In genomic region chr17:4510615-4510941, GRCh38 we compare ENCODE assay signal across 28 cellular contexts. TPM values are rescaled to one million over a fixed set of nuclear protein-coding genes. Genes with fewer than 3 reads are reported as not detected.
A peak's percentile ranks its signal among the peaks of the same experiment; 100 is the strongest.
DNase-seq lines count a peak whose midpoint lies in the region; TF ChIP-seq lines count a peak whose summit lies in the region.
"Had no signal": no experiment of that assay in that cellular context is flagged by ENCODE, and none has a peak within 500 bp of the region (broad histone marks: within the 10 kb centered on the region; RNA-seq: fewer than 3 reads in every experiment).

No MANE protein-coding gene starts in this region.

- no peak overlapping the region for H2AFZ ChIP-seq in mammary epithelial cell (ENCODE audit: low read depth, low read length)
- no peak overlapping the region for H2AFZ ChIP-seq in neuronal stem cell (ENCODE audit: low read length)
- H2AFZ ChIP-seq in SK-N-SH (ENCODE audit: low read depth): no peak overlapping the region
- no peak overlapping the region for H2AFZ ChIP-seq in mesenchymal stem cell (ENCODE audit: low read depth, low read length)

- H2BK12ac ChIP-seq in neuronal stem cell (ENCODE audit: low read length) (no peak overlapping the region), mesenchymal stem cell (ENCODE audit: low read length in 2 of 2) (no peak overlapping the region)

- DNase-seq in breast epithelium (ENCODE audit: low spot score in 2 of 2) (no peak), mammary epithelial cell (no peak), neuronal stem cell (ENCODE audit: low spot score) (no peak), SK-N-SH (no peak), mesenchymal stem cell (no peak), G401 (ENCODE audit: low spot score) (no peak)
- DNase-seq: activated CD4-positive, alpha-beta T cell treated with anti-CD3 and anti-CD28 coated beads, Interleukin-2, amount 10 ng/mL, durations not matched to agents 24 days and 14 days; activated effector memory CD4-positive, alpha-beta T cell treated with Interleukin-2 at 50 U/mL for 16 hours; brain microvascular endothelial cell; DMS53; H9; MG63; natural killer cell; NCI-H1436 treated with DMSO at 0.1 percent for 48 hours; NCI-H2171; NCI-H524 treated with DMSO at 0.1 percent for 48 hours; ovary; stimulated activated CD4-positive, alpha-beta T cell treated with anti-CD3 and anti-CD28 coated beads, Interleukin-1b, Interleukin-23, amount 100 ng/mL, for 48 hours; testis had no signal

- CTCF ChIA-PET in mammary epithelial cell (lab: Charles Lee; ENCODE audit: low non-redundant PET) (no interaction called here), SK-N-SH (lab: Yijun Ruan, JAX) (interaction anchor here (0.9 to 1.5 kb wide), 2 partner anchors 8 to 90 kb away, joined by 3 to 4 read pairs; no protein-coding TSS in a partner anchor)

- H3K4me2 ChIP-seq in mammary epithelial cell (ENCODE audit: insufficient read depth, low read depth, low read length) (no peak overlapping the region), neuronal stem cell (ENCODE audit: insufficient read depth, low read length, poor library complexity, severe bottlenecking) (no peak overlapping the region), SK-N-SH (no peak overlapping the region), mesenchymal stem cell (ENCODE audit: low read length, poor library complexity, severe bottlenecking) (no peak overlapping the region)

- dilution Hi-C loops in mammary epithelial cell (cut with HindIII; ENCODE audit: low sequenced_read_pairs): no loop called here

- H3K27me3 ChIP-seq in breast epithelium (no peaks in the 10 kb centered on the region), mammary epithelial cell (ENCODE audit: insufficient read depth, low read length) (no peaks in the 10 kb centered on the region), neuronal stem cell (ENCODE audit: control insufficient read depth in 3 of 3, insufficient read depth in 3 of 3, low read depth in 1 of 3, low read length in 3 of 3) (peaks cover 0 to 51% (median 0%) of the 10 kb centered on the region in 3 experiments), SK-N-SH (ENCODE audit: insufficient read depth) (no peaks in the 10 kb centered on the region), mesenchymal stem cell (ENCODE audit: control insufficient read depth in 1 of 2, insufficient read depth in 1 of 2, low read length in 2 of 2) (peaks cover 25 to 49% of the 10 kb centered on the region in 2 experiments)
- H3K27me3 ChIP-seq: brain microvascular endothelial cell, MG63, ovary, testis had no signal

- H3K79me1 ChIP-seq in neuronal stem cell (ENCODE audit: low read depth, low read length) (no peaks in the 10 kb centered on the region), mesenchymal stem cell (replicated peaks; ENCODE audit: low read length, poor library complexity, severe bottlenecking) (peaks cover 6% of the 10 kb centered on the region)

- no peak overlapping the region for H4K91ac ChIP-seq in neuronal stem cell (ENCODE audit: low read depth, low read length, poor library complexity)
- H4K91ac ChIP-seq in mesenchymal stem cell (ENCODE audit: low read length): no peak overlapping the region

- no TSS peak for BruUV-seq in mammary epithelial cell (replicated peaks; lab: Mats Ljungman, UMichigan)

- 93% methylated on average over 11 of the region's 11 CpGs for WGBS in mammary epithelial cell (ENCODE audit: low coverage, missing lambda C conversion rate)
- WGBS in neuronal stem cell (ENCODE audit: extremely low coverage in 2 of 2, insufficient read length in 2 of 2, insufficient replicate concordance in 1 of 2), 2 donors: no CpG with 5 or more reads among the region's 11 CpGs
- 64% methylated on average over 10 of the region's 11 CpGs for WGBS in SK-N-SH (ENCODE audit: low lambda C conversion rate)
- WGBS in mesenchymal stem cell: 82% methylated on average over 10 of the region's 11 CpGs

- H3K4me3 ChIP-seq in breast epithelium: no peak overlapping the region
- no peak overlapping the region for H3K4me3 ChIP-seq in mammary epithelial cell (replicated peaks in 1 of 3; ENCODE audit: insufficient read depth in 1 of 3, low read depth in 2 of 3, low read length in 3 of 3)
- H3K4me3 ChIP-seq in neuronal stem cell (ENCODE audit: low read length in 2 of 2): no peak overlapping the region
- no peak overlapping the region for H3K4me3 ChIP-seq in SK-N-SH (ENCODE audit: low read depth in 2 of 2, low read length in 1 of 2)
- H3K4me3 ChIP-seq in mesenchymal stem cell (ENCODE audit: insufficient read depth in 1 of 2, low read depth in 1 of 2, low read length in 2 of 2): no peak overlapping the region
- H3K4me3 ChIP-seq: K562, MG63, ovary, testis had no signal

- H3K18ac ChIP-seq in neuronal stem cell (ENCODE audit: low read length) (peak overlapping the region; percentile 78), mesenchymal stem cell (ENCODE audit: low read depth in 1 of 2, low read length in 2 of 2) (no peak overlapping the region)

- in situ Hi-C loops in mammary epithelial cell (cut with MboI; ENCODE audit: low sequenced_read_pairs in 2 of 2) (no loop called here), G401 (cut with HindIII; ENCODE audit: low sequenced_read_pairs) (no loop called here)

- TF ChIP-seq EP300 in SK-N-SH (IDR thresholded peaks at IDR 0.05; ENCODE audit: borderline replicate concordance in 1 of 2, low read depth in 1 of 2, low read length in 1 of 2): no peak

- H3K9me2 ChIP-seq in SK-N-SH: no peaks in the 10 kb centered on the region

- H2BK5ac ChIP-seq in neuronal stem cell (ENCODE audit: low read length) (peak overlapping the region; percentile 30), mesenchymal stem cell (ENCODE audit: low read depth, low read length, poor library complexity, severe bottlenecking) (no peak overlapping the region)

- peak overlapping the region; percentile 78 for H3K23ac ChIP-seq in neuronal stem cell (ENCODE audit: low read depth, low read length, poor library complexity)
- H3K23ac ChIP-seq in mesenchymal stem cell (ENCODE audit: low read length in 2 of 2): no peak overlapping the region

- H3K14ac ChIP-seq in neuronal stem cell (ENCODE audit: low read length): no peak overlapping the region
- H3K14ac ChIP-seq in mesenchymal stem cell (ENCODE audit: low read length in 2 of 2): no peak overlapping the region

- TF ChIP-seq CTCF in breast epithelium (IDR thresholded peaks at IDR 0.05) (no peak), mammary epithelial cell (conservative IDR thresholded peaks at IDR 0.05 in 1 of 2, IDR thresholded peaks at IDR 0.05 in 1 of 2; ENCODE audit: extremely low read depth in 1 of 2, insufficient read depth in 1 of 2, low read depth in 1 of 2, low read length in 2 of 2) (no peak), SK-N-SH (IDR thresholded peaks at IDR 0.05) (no peak)

- H2BK15ac ChIP-seq in neuronal stem cell (ENCODE audit: low read length) (no peak overlapping the region), mesenchymal stem cell (ENCODE audit: low read depth, poor library complexity, severe bottlenecking) (no peak overlapping the region)

- TF ChIP-seq POLR2A in breast epithelium (IDR thresholded peaks at IDR 0.05): no peak

- no peak for TF ChIP-seq RAD21 in SK-N-SH (IDR thresholded peaks at IDR 0.05; ENCODE audit: low read length)

- POLR2A ChIA-PET in SK-N-SH (lab: Yijun Ruan, JAX): no interaction called here

- H2BK120ac ChIP-seq in neuronal stem cell (ENCODE audit: low read depth, low read length) (no peak overlapping the region), mesenchymal stem cell (ENCODE audit: low read depth, low read length) (no peak overlapping the region)

- peaks cover 0 to 39% of the 10 kb centered on the region in 2 donors for H3K4me1 ChIP-seq in breast epithelium
- peaks cover 4% of the 10 kb centered on the region for H3K4me1 ChIP-seq in mammary epithelial cell (ENCODE audit: insufficient read depth, low read length)
- H3K4me1 ChIP-seq in neuronal stem cell (ENCODE audit: control insufficient read depth in 2 of 2, insufficient read depth in 1 of 2, low read depth in 1 of 2, low read length in 2 of 2): peaks cover 14 to 17% of the 10 kb centered on the region in 2 donors
- no peaks in the 10 kb centered on the region; a peak in 1 of 4 replicates for H3K4me1 ChIP-seq in SK-N-SH (ENCODE audit: control insufficient read depth in 1 of 2, insufficient read depth in 2 of 2, low read depth in 1 of 2, low read length in 1 of 2)
- peaks cover 21% of the 10 kb centered on the region for H3K4me1 ChIP-seq in mesenchymal stem cell (ENCODE audit: control insufficient read depth, insufficient read depth, low read depth, low read length)

- H4K8ac ChIP-seq in neuronal stem cell (ENCODE audit: low read depth, low read length): no peak overlapping the region
- no peak overlapping the region for H4K8ac ChIP-seq in mesenchymal stem cell (ENCODE audit: low read length)

- intact Hi-C loops in breast epithelium (cut with DNase I; ENCODE audit: low total_unique reads) (loop anchor here (1.0 kb wide), 1 partner anchor 37 kb away; no protein-coding TSS in a partner anchor), mammary epithelial cell (cut with micrococcal nuclease) (no loop called here)

- no peak overlapping the region for H3K4ac ChIP-seq in neuronal stem cell (ENCODE audit: low read length)
- H3K4ac ChIP-seq in mesenchymal stem cell (ENCODE audit: low read depth in 1 of 2, low read length in 2 of 2): no peak overlapping the region

- H3F3A ChIP-seq in SK-N-SH (replicated peaks; ENCODE audit: insufficient read depth): no peaks in the 10 kb centered on the region

- H3K27ac ChIP-seq in breast epithelium: peak overlapping the region; percentile 80 to 86
- H3K27ac ChIP-seq in mammary epithelial cell (ENCODE audit: insufficient read depth, low read depth, low read length): no peak overlapping the region
- H3K27ac ChIP-seq in cingulate gyrus (ENCODE audit: low read depth, low read length): peak overlapping the region; percentile 61
- no peak overlapping the region for H3K27ac ChIP-seq in neuronal stem cell (replicated peaks; ENCODE audit: low read length)
- peak overlapping the region; percentile 73 for H3K27ac ChIP-seq in temporal lobe (ENCODE audit: low read depth, low read length)
- no peak overlapping the region for H3K27ac ChIP-seq in SK-N-SH (ENCODE audit: low read depth in 2 of 2, low read length in 1 of 2)
- H3K27ac ChIP-seq in mesenchymal stem cell (ENCODE audit: low read length, poor library complexity, severe bottlenecking): no peak overlapping the region
- H3K27ac ChIP-seq: 22Rv1, brain microvascular endothelial cell, ovary, testis, VCaP had no signal

- no peaks in the 10 kb centered on the region for H3K36me3 ChIP-seq in breast epithelium
- no peaks in the 10 kb centered on the region for H3K36me3 ChIP-seq in mammary epithelial cell (ENCODE audit: insufficient read depth, low read length)
- H3K36me3 ChIP-seq in neuronal stem cell (replicated peaks in 1 of 2; ENCODE audit: control insufficient read depth in 2 of 2, insufficient read depth in 2 of 2, low read length in 2 of 2): no peaks in the 10 kb centered on the region
- H3K36me3 ChIP-seq in SK-N-SH (replicated peaks in 1 of 2; ENCODE audit: control insufficient read depth in 1 of 2, insufficient read depth in 2 of 2, low read length in 1 of 2): no peaks in the 10 kb centered on the region
- H3K36me3 ChIP-seq in mesenchymal stem cell (ENCODE audit: control insufficient read depth in 1 of 2, insufficient read depth in 2 of 2, low read depth in 1 of 2, low read length in 2 of 2): peaks cover 0 to 47% of the 10 kb centered on the region in 2 experiments
- H3K36me3 ChIP-seq: brain microvascular endothelial cell, MG63, ovary had no signal

- H2AK5ac ChIP-seq in neuronal stem cell (ENCODE audit: low read depth, low read length): no peak overlapping the region
- no peak overlapping the region for H2AK5ac ChIP-seq in mesenchymal stem cell (ENCODE audit: low read length, severe bottlenecking)

- no peaks in the 10 kb centered on the region for H3K9me3 ChIP-seq in breast epithelium
- H3K9me3 ChIP-seq in mammary epithelial cell (replicated peaks; ENCODE audit: insufficient read depth, low read length): no peaks in the 10 kb centered on the region
- no peaks in the 10 kb centered on the region for H3K9me3 ChIP-seq in neuronal stem cell (replicated peaks in 1 of 2; ENCODE audit: control insufficient read depth in 2 of 2, insufficient read depth in 1 of 2, low read depth in 1 of 2, low read length in 2 of 2)
- no peaks in the 10 kb centered on the region for H3K9me3 ChIP-seq in SK-N-SH
- H3K9me3 ChIP-seq in mesenchymal stem cell (ENCODE audit: control insufficient read depth, low read length): no peaks in the 10 kb centered on the region
- H3K9me3 ChIP-seq: MG63, ovary, testis had no signal

- H4K20me1 ChIP-seq in mammary epithelial cell (ENCODE audit: insufficient read depth, low read length) (no peaks in the 10 kb centered on the region), SK-N-SH (ENCODE audit: insufficient read depth) (no peaks in the 10 kb centered on the region)

- no peaks in the 10 kb centered on the region for H3K79me2 ChIP-seq in mammary epithelial cell (ENCODE audit: insufficient read depth, low read length)
- no peaks in the 10 kb centered on the region for H3K79me2 ChIP-seq in SK-N-SH (ENCODE audit: insufficient read depth)

- H3K9ac ChIP-seq in mammary epithelial cell (ENCODE audit: insufficient read depth, low read length) (no peak overlapping the region), neuronal stem cell (ENCODE audit: low read depth, low read length, poor library complexity) (no peak overlapping the region), SK-N-SH (no peak overlapping the region), mesenchymal stem cell (ENCODE audit: low read length) (no peak overlapping the region)

RNA-seq across cellular contexts. Expression of gene SPNS2, which starts 11.9 kb away (rescaled TPM):
- total RNA-seq in breast epithelium (10 to 100 TPM in 2 of 3 donors, 1 to 10 TPM in 1; 5.3 to 14.1 (median 11.5) TPM), mammary epithelial cell (under 1 TPM in 1 of 2 donors, not detected in 1; 0.67 TPM), temporal lobe (7.9 TPM)
- polyA plus RNA-seq in mammary epithelial cell (not detected), SK-N-SH (2012; rRNA removed) (0.08 TPM in 1 of 2 replicates, not detected in the other)
- polyA minus RNA-seq in mammary epithelial cell: 1.3 TPM
- 0.54 TPM for polyA plus RNA-seq in neuronal stem cell (2013, experiment 1 of 2)
- polyA plus RNA-seq in neuronal stem cell (2013, experiment 2 of 2): 0.58 TPM
- polyA plus RNA-seq in SK-N-SH (2012; cell fraction: cytosol; rRNA removed): 0.05 and 0.08 TPM in 2 replicates
- 0.14 and 0.19 TPM in 2 replicates for polyA plus RNA-seq in SK-N-SH (2012; cell fraction: nucleus; rRNA removed)
- polyA plus RNA-seq in mesenchymal stem cell (2013, experiment 1 of 2): 0.01 TPM
- not detected for polyA plus RNA-seq in mesenchymal stem cell (2013, experiment 2 of 2)
- total RNA-seq in G401 (2014; rRNA removed; shearing (Covaris generic)): 58.1 and 61.5 TPM in 2 replicates
- total RNA-seq: K562, RPMI7951 had no signal

RNA-seq across cellular contexts. Expression of gene MYBBP1A, which starts 44.6 kb away (rescaled TPM):
- total RNA-seq in breast epithelium (10 to 100 TPM; 26.9 to 61.6 (median 50.1) TPM), mammary epithelial cell (100 to 1,000 TPM in 1 of 2 donors, 10 to 100 TPM in 1; 63.2 to 105 TPM), temporal lobe (16.2 TPM)
- polyA plus RNA-seq in mammary epithelial cell (44.6 TPM), SK-N-SH (2012; rRNA removed) (74.7 and 93.0 TPM in 2 replicates)
- polyA minus RNA-seq in mammary epithelial cell: 80.4 TPM
- 15.0 TPM for polyA plus RNA-seq in neuronal stem cell (2013, experiment 1 of 2)
- 14.9 TPM for polyA plus RNA-seq in neuronal stem cell (2013, experiment 2 of 2)
- polyA plus RNA-seq in SK-N-SH (2012; cell fraction: cytosol; rRNA removed): 32.8 and 40.9 TPM in 2 replicates
- 264 and 287 TPM in 2 replicates for polyA plus RNA-seq in SK-N-SH (2012; cell fraction: nucleus; rRNA removed)
- 20.8 TPM for polyA plus RNA-seq in mesenchymal stem cell (2013, experiment 1 of 2)
- 19.7 TPM for polyA plus RNA-seq in mesenchymal stem cell (2013, experiment 2 of 2)
- total RNA-seq in G401 (2014; rRNA removed; shearing (Covaris generic)): 89.3 and 91.6 TPM in 2 replicates

RNA-seq across cellular contexts. Expression of gene GGT6, which starts 49.8 kb away (rescaled TPM):
- 10 to 100 TPM in 2 of 3 donors, not detected in 1; 12.8 to 33.8 TPM for total RNA-seq in breast epithelium
- 10 to 100 TPM in 1 of 2 donors, 1 to 10 TPM in 1; 3.1 to 13.8 TPM for total RNA-seq in mammary epithelial cell
- polyA plus RNA-seq in mammary epithelial cell: 2.0 TPM
- 2.3 TPM for polyA minus RNA-seq in mammary epithelial cell
- polyA plus RNA-seq in neuronal stem cell (2013, experiment 1 of 2): not detected
- polyA plus RNA-seq in neuronal stem cell (2013, experiment 2 of 2): not detected
- not detected for total RNA-seq in temporal lobe
- polyA plus RNA-seq in SK-N-SH (2012; rRNA removed): not detected in 2 replicates
- not detected in 2 replicates for polyA plus RNA-seq in SK-N-SH (2012; cell fraction: cytosol; rRNA removed)
- polyA plus RNA-seq in SK-N-SH (2012; cell fraction: nucleus; rRNA removed): not detected in 2 replicates
- polyA plus RNA-seq in mesenchymal stem cell (2013, experiment 1 of 2): not detected
- not detected for polyA plus RNA-seq in mesenchymal stem cell (2013, experiment 2 of 2)
- total RNA-seq in G401 (2014; rRNA removed; shearing (Covaris generic)): 5.3 TPM in 1 of 2 replicates, not detected in the other
- total RNA-seq: activated CD4-positive, alpha-beta T cell treated with anti-CD3 and anti-CD28 coated beads, Interleukin-2, amount 10 ng/mL, durations not matched to agents 24 days and 14 days; endothelial cell of umbilical vein; fibroblast of villous mesenchyme; natural killer cell; RPMI7951; sciatic nerve had no signal
- polyA plus RNA-seq: endothelial cell of umbilical vein, K562 had no signal

Comparison
In these comparisons a context has a peak if more than half of its experiments do, and no peak if none do; other contexts are left out.
1. H3K27ac ChIP-seq: peak in breast epithelium (2 of 2), cingulate gyrus (single experiment) and temporal lobe (single experiment); none in mammary epithelial cell (single experiment), neuronal stem cell (single experiment), SK-N-SH (0 of 2) and mesenchymal stem cell (single experiment).